In genomic region chr1:15620155-15620545, GRCh38 we compare ENCODE assay signal across 1 cellular context.
TF ChIP-seq lines count a peak whose summit lies in the region.

No MANE protein-coding gene starts in this region.

TF ChIP-seq in GM23338, 12 proteins besides CTCF, POLR2A, EP300 and RAD21 (continued from another document):
- TF ChIP-seq ZNF462 (CRISPR knock-in tag; IDR thresholded peaks at IDR 0.05) (no peak), CREB1 (CRISPR knock-in tag; IDR thresholded peaks at IDR 0.05; ENCODE audit: low read depth) (no peak), JUNB (IDR thresholded peaks at IDR 0.05; ENCODE audit: unreplicated experiment) (no peak), ZNF114 (CRISPR knock-in tag; IDR thresholded peaks at IDR 0.05) (no peak), REST (IDR thresholded peaks at IDR 0.05; ENCODE audit: unreplicated experiment) (no peak)
